In genomic region chr7:158847451-158847866, GRCh38 we compare ENCODE assay signal across 12 cellular contexts. TPM values are rescaled to one million over a fixed set of nuclear protein-coding genes. Genes with fewer than 3 reads are reported as not detected.
A peak's percentile ranks its signal among the peaks of the same experiment; 100 is the strongest.
DNase-seq lines count a peak whose midpoint lies in the region; ATAC-seq, FAIRE-seq and TF ChIP-seq lines count a peak whose summit lies in the region.
"Had no signal": no experiment of that assay in that cellular context is flagged by ENCODE, and none has a peak within 500 bp of the region (broad histone marks: within the 10 kb centered on the region; RNA-seq: fewer than 3 reads in every experiment).

No MANE protein-coding gene starts in this region.

- no peak for FAIRE-seq in frontal cortex (lab: Jason Lieb, UNC)
- FAIRE-seq: bronchial epithelial cell had no signal

- H3K4me3 ChIP-seq in cardiac fibroblast (replicated peaks in 1 of 2; ENCODE audit: low read depth in 2 of 2, low read length in 2 of 2): peak overlapping the region in 1 of 2 donors; percentile 10
- peak overlapping the region in 1 of 2 donors; percentile 45 for H3K4me3 ChIP-seq in mucosa of rectum (ENCODE audit: low read length in 2 of 2)
- no peak overlapping the region for H3K4me3 ChIP-seq in uterus
- H3K4me3 ChIP-seq: hepatocyte, neural progenitor cell had no signal

- peak overlapping the region; percentile 11 to 12 for H3K27ac ChIP-seq in mucosa of rectum (ENCODE audit: low read depth in 2 of 2, low read length in 2 of 2)
- H3K27ac ChIP-seq in uterus: peak overlapping the region; percentile 10 to 34
- H3K27ac ChIP-seq: hepatocyte, neural progenitor cell, VCaP had no signal

- H3K36me3 ChIP-seq in mucosa of rectum (ENCODE audit: control insufficient read depth in 2 of 2, insufficient read depth in 2 of 2, low read length in 2 of 2) (no peaks in the 10 kb centered on the region), uterus (no peaks in the 10 kb centered on the region)
- H3K36me3 ChIP-seq: neural progenitor cell had no signal

- H3K4me1 ChIP-seq in mucosa of rectum (ENCODE audit: control insufficient read depth in 2 of 2, insufficient read depth in 2 of 2, low read length in 2 of 2): peaks cover 10 to 14% of the 10 kb centered on the region in 2 donors
- H3K4me1 ChIP-seq in uterus: no peaks in the 10 kb centered on the region
- H3K4me1 ChIP-seq: neural progenitor cell had no signal

- ATAC-seq in HG02981 (IDR thresholded peaks at IDR 0.05; ENCODE audit: unreplicated experiment): no peak

- no peaks in the 10 kb centered on the region for H3K9me3 ChIP-seq in mucosa of rectum (ENCODE audit: control insufficient read depth in 2 of 2, low read length in 2 of 2)
- no peaks in the 10 kb centered on the region for H3K9me3 ChIP-seq in uterus

- intact Hi-C loops in uterus (cut with DNase I; ENCODE audit: low total_unique reads): no loop called here

- H3K9ac ChIP-seq in mucosa of rectum (ENCODE audit: low read depth in 1 of 2, low read length in 2 of 2): no peak overlapping the region
- H3K9ac ChIP-seq: neural progenitor cell had no signal

- peak; percentile 40 for DNase-seq in stimulated activated CD4-positive, alpha-beta T cell treated with anti-CD3 and anti-CD28 coated beads, Interleukin-15, amount 100 ng/mL, for 24 hours
- no peak for DNase-seq in stimulated activated CD4-positive, alpha-beta T cell treated with anti-CD3 and anti-CD28 coated beads, Interleukin-2, amount 100 ng/mL, for 48 hours
- DNase-seq in cardiac fibroblast (ENCODE audit: low read depth in 2 of 2) (peak; percentile 57 to 70), uterus (no peak), frontal cortex (ENCODE audit: low spot score in 2 of 2) (no peak), NCI-H446 treated with DMSO at 0.1 percent for 48 hours (lab: John Stamatoyannopoulos, UW) (no peak)

- TF ChIP-seq POLR2A in uterus (IDR thresholded peaks at IDR 0.05): no peak

- H3K27me3 ChIP-seq in mucosa of rectum (ENCODE audit: control insufficient read depth in 2 of 2, insufficient read depth in 2 of 2, low read length in 2 of 2) (no peaks in the 10 kb centered on the region), uterus (no peaks in the 10 kb centered on the region)
- H3K27me3 ChIP-seq: hepatocyte, neural progenitor cell had no signal

- TF ChIP-seq CTCF in cardiac fibroblast (IDR thresholded peaks at IDR 0.05; ENCODE audit: low read depth, low read length) (no peak), uterus (IDR thresholded peaks at IDR 0.05) (no peak)

RNA-seq across cellular contexts. Expression of gene DYNC2I1, which starts 8.9 kb away (rescaled TPM):
- total RNA-seq in uterus (10 to 100 TPM; 10.5 to 36.6 (median 23.3) TPM), frontal cortex (10.6 TPM)

RNA-seq across cellular contexts. Expression of gene ESYT2, which starts 18.1 kb away (rescaled TPM):
- total RNA-seq in uterus (100 to 1,000 TPM in 2 of 4 donors, 10 to 100 TPM in 2; 91.6 to 159 (median 100) TPM), frontal cortex (79.1 TPM)

Comparison
In these comparisons a context has a peak if more than half of its experiments do, and no peak if none do; other contexts are left out.
1. DNase-seq: peak in stimulated activated CD4-positive, alpha-beta T cell treated with anti-CD3 and anti-CD28 coated beads, Interleukin-15, amount 100 ng/mL, for 24 hours (single experiment) and cardiac fibroblast (2 of 2); none in stimulated activated CD4-positive, alpha-beta T cell treated with anti-CD3 and anti-CD28 coated beads, Interleukin-2, amount 100 ng/mL, for 48 hours (0 of 2), uterus (0 of 2), frontal cortex (0 of 2) and NCI-H446 treated with DMSO at 0.1 percent for 48 hours (single experiment).